ENCODE assay signal across 8 cellular contexts in the genomic region with DNA sequence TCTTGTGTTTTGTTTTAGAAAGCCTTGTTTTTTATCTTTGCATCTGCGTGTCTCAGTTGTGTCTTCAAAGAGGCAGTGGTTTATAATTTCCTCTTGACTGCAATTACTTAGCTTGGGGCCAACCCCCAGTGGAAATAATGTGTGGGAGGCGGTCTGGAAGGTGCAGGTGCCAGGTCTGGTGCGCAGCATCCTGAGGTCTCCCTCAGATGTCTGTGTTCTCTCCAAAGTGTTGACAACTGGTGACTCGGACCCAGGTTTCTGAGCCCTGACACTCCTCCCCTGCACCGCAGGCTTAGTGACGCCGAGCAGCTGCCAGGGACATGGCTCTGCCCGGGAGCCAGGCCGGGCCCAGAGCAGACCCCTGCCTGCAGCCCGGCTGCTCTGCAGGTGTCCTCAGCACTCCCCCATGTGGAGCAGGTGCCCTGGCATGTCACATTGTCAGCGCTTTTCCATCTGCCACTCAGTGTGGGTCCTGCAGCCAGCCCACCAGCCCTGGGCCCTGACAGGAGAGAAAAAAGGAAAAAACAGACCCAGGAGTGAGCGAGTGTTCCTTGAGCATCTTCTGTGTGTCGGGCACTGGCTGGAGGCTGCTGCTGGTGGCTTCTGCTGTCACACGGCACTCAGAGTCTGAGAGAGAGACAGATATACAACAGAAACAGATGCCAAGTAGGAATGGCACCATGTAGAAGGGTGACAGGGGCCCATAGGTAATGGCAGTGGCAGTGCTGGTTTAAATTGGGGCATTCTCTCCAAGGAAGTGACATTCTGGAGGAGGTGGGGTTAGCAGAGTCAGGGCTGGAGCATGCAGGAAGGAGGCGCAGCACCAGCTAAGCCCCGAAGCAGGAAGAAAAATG. TPM values are rescaled to one million over a fixed set of nuclear protein-coding genes. Genes with fewer than 3 reads are reported as not detected.
A peak's percentile ranks its signal among the peaks of the same experiment; 100 is the strongest.
DNase-seq lines count a peak whose midpoint lies in the region; ATAC-seq and TF ChIP-seq lines count a peak whose summit lies in the region.

No MANE protein-coding gene starts in this region.

- peak; percentile 64 for ATAC-seq in HG02678 (IDR thresholded peaks at IDR 0.05; ENCODE audit: unreplicated experiment)
- peak; percentile 86 to 88 for ATAC-seq in activated naive CD4-positive, alpha-beta T cell treated with anti-CD3 and anti-CD28 coated beads, Interleukin-2, amount 50 U/mL, for 72 hours

- intact Hi-C loops in MCF 10A (cut with micrococcal nuclease): no loop called here

- H3K4me3 Mint-ChIP-seq in chondrocyte (ENCODE audit: unreplicated experiment) (no peak overlapping the region), MCF 10A (ENCODE audit: unreplicated experiment) (no peak overlapping the region)

- peaks cover 5 to 6% of the 10 kb centered on the region in 2 donors for H3K36me3 Mint-ChIP-seq in activated naive CD4-positive, alpha-beta T cell treated with anti-CD3 and anti-CD28 coated beads, Interleukin-2, amount 50 U/mL, for 72 hours
- H3K36me3 Mint-ChIP-seq in chondrocyte (ENCODE audit: low read depth) (peaks cover 11% of the 10 kb centered on the region), MCF 10A (ENCODE audit: insufficient read depth, unreplicated experiment) (no peaks in the 10 kb centered on the region)

- CTCF ChIA-PET in MCF 10A (lab: Yijun Ruan, JAX): no interaction called here

- H3K9me3 Mint-ChIP-seq in activated naive CD4-positive, alpha-beta T cell treated with anti-CD3 and anti-CD28 coated beads, Interleukin-2, amount 50 U/mL, for 72 hours: no peaks in the 10 kb centered on the region
- H3K9me3 Mint-ChIP-seq in chondrocyte (ENCODE audit: low read depth): no peaks in the 10 kb centered on the region
- no peaks in the 10 kb centered on the region for H3K9me3 Mint-ChIP-seq in MCF 10A (ENCODE audit: unreplicated experiment)

- DNase-seq in T follicular helper cell (ENCODE audit: low read depth): peak; percentile 82
- peak; percentile 78 to 83 for DNase-seq in activated naive CD4-positive, alpha-beta T cell treated with anti-CD3 and anti-CD28 coated beads, Interleukin-2, amount 50 U/mL, for 72 hours (ENCODE audit: low spot score in 2 of 2)
- peak; percentile 89 for DNase-seq in stimulated activated CD4-positive, alpha-beta T cell treated with anti-CD3 and anti-CD28 coated beads, Interleukin-2, amount 100 ng/mL, for 4 hours (ENCODE audit: low read depth)
- DNase-seq in chondrocyte (ENCODE audit: low spot score): no peak
- no peak for DNase-seq in NOMO-1 treated with dmso at 0.1 percent for 144 hours (lab: John Stamatoyannopoulos, UW; ENCODE audit: unreplicated experiment)
- no peak for DNase-seq in midbrain (lab: John Stamatoyannopoulos, UW)
- no peak for DNase-seq in MCF 10A (ENCODE audit: unreplicated experiment)

- no TSS peak for BruUV-seq in MCF 10A (replicated peaks; lab: Mats Ljungman, UMichigan)

- H3K27ac Mint-ChIP-seq in activated naive CD4-positive, alpha-beta T cell treated with anti-CD3 and anti-CD28 coated beads, Interleukin-2, amount 50 U/mL, for 72 hours: peak overlapping the region; percentile 73 to 94
- no peak overlapping the region for H3K27ac Mint-ChIP-seq in chondrocyte (ENCODE audit: unreplicated experiment)
- no peak overlapping the region for H3K27ac Mint-ChIP-seq in MCF 10A (ENCODE audit: low read depth, unreplicated experiment)

- H3K27me3 Mint-ChIP-seq in chondrocyte (ENCODE audit: low read depth) (no peaks in the 10 kb centered on the region), MCF 10A (ENCODE audit: insufficient read depth, unreplicated experiment) (no peaks in the 10 kb centered on the region)

- TF ChIP-seq CTCF in chondrocyte (IDR thresholded peaks at IDR 0.05) (no peak), MCF 10A (IDR thresholded peaks at IDR 0.05; ENCODE audit: unreplicated experiment) (no peak)

- H3K4me1 Mint-ChIP-seq in chondrocyte (ENCODE audit: low read depth) (peaks cover 36% of the 10 kb centered on the region), MCF 10A (ENCODE audit: insufficient read depth, unreplicated experiment) (peaks cover 6% of the 10 kb centered on the region)

- POLR2A ChIA-PET in MCF 10A (lab: Yijun Ruan, JAX): interaction anchor here (0.7 kb wide), 1 partner anchor 260 kb away, joined by 3 read pairs; no protein-coding TSS in a partner anchor

RNA-seq across cellular contexts. Expression of a gene that starts 24.8 kb away (rescaled TPM):
- 10 to 100 TPM; 13.5 to 34.9 TPM for total RNA-seq in activated naive CD4-positive, alpha-beta T cell treated with anti-CD3 and anti-CD28 coated beads, Interleukin-2, amount 50 U/mL, for 72 hours
- total RNA-seq in chondrocyte (77.0 to 99.5 TPM (median 95.7 TPM) in 3 replicates), MCF 10A (2022) (21.8 and 25.5 TPM in 2 replicates)

RNA-seq across cellular contexts. Expression of a gene that starts 44.6 kb away (rescaled TPM):
- total RNA-seq in activated naive CD4-positive, alpha-beta T cell treated with anti-CD3 and anti-CD28 coated beads, Interleukin-2, amount 50 U/mL, for 72 hours: 10 to 100 TPM; 42.6 to 43.9 TPM
- total RNA-seq in chondrocyte: 51.2 to 67.1 TPM (median 51.2 TPM) in 3 replicates
- total RNA-seq in MCF 10A (2022): 39.3 and 42.2 TPM in 2 replicates

Comparison
In these comparisons a context has a peak if more than half of its experiments do, and no peak if none do; other contexts are left out.
1. DNase-seq: peak in T follicular helper cell (single experiment), activated naive CD4-positive, alpha-beta T cell treated with anti-CD3 and anti-CD28 coated beads, Interleukin-2, amount 50 U/mL, for 72 hours (2 of 2) and stimulated activated CD4-positive, alpha-beta T cell treated with anti-CD3 and anti-CD28 coated beads, Interleukin-2, amount 100 ng/mL, for 4 hours (single experiment); none in chondrocyte (single experiment), NOMO-1 treated with dmso at 0.1 percent for 144 hours (single experiment), midbrain (single experiment) and MCF 10A (single experiment).
2. H3K27ac Mint-ChIP-seq: peak in activated naive CD4-positive, alpha-beta T cell treated with anti-CD3 and anti-CD28 coated beads, Interleukin-2, amount 50 U/mL, for 72 hours (2 of 2); none in chondrocyte (single experiment) and MCF 10A (single experiment).